ENCODE assay signal across 1 cellular context in the genomic region with DNA sequence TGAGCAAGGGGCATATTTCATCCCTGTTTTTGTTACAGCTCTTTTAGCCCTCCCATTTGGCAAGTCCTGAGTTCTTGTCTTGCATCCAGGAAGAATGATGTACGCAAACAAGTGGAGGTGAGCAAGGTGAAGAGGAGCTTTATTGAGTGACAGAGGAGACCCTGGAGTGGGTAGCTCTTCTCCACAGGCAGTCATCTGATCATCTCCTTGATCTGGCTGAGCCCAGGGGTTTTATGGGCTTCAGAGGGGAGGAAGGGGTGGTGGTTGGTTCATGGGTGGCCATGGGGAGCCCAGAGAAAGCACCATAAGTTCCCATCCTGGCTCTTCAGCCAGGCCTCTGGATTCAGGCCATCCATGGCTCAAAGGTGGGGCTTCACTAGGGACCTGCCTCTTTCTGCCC.
A peak's percentile ranks its signal among the peaks of the same experiment; 100 is the strongest.
TF ChIP-seq lines count a peak whose summit lies in the region.

No MANE protein-coding gene starts in this region.

TF ChIP-seq in K562, 482 proteins besides CTCF, POLR2A, EP300 and RAD21:
- TF ChIP-seq SETDB1 (IDR thresholded peaks at IDR 0.05; ENCODE audit: low read length) (no peak), CBX5 (IDR thresholded peaks at IDR 0.05; ENCODE audit: borderline replicate concordance, low read depth) (peak; percentile 70; the same call in 1 of the 2 replicates), CBX3 (IDR thresholded peaks at IDR 0.05; ENCODE audit: borderline replicate concordance in 1 of 2, low read length in 2 of 2) (0 out of 3 replicates have a peak, but pooled peaks of 1 of the 2 experiments have one; percentile 37), NCOA4 (IDR thresholded peaks at IDR 0.05; ENCODE audit: partially characterized antibody) (no peak), BCOR (IDR thresholded peaks at IDR 0.05) (no peak), KLF13 (tag; IDR thresholded peaks at IDR 0.05; ENCODE audit: borderline replicate concordance, low read depth) (no peak)
